ENCODE assay signal across 23 cellular contexts in genomic region chr20:51484141-51484815, GRCh38. TPM values are rescaled to one million over a fixed set of nuclear protein-coding genes. Genes with fewer than 3 reads are reported as not detected.
DNase-seq lines count a peak whose midpoint lies in the region; ATAC-seq, FAIRE-seq and TF ChIP-seq lines count a peak whose summit lies in the region.
"Had no signal": no experiment of that assay in that cellular context is flagged by ENCODE, and none has a peak within 500 bp of the region (broad histone marks: within the 10 kb centered on the region; RNA-seq: fewer than 3 reads in every experiment).

No MANE protein-coding gene starts in this region.

- H3K27ac Mint-ChIP-seq in activated CD4-positive, alpha-beta memory T cell treated with anti-CD3 and anti-CD28 coated beads for 36 hours, result peak overlapping the region; percentile 21
- H3K27ac Mint-ChIP-seq in immature natural killer cell, result peak overlapping the region; percentile 73 to 90 (median 84)

- no peak for DNase-seq in HepG2 (ENCODE audit: low spot score)
- DNase-seq in right lobe of liver, result no peak
- no peak for DNase-seq in activated CD4-positive, alpha-beta memory T cell treated with anti-CD3 and anti-CD28 coated beads for 36 hours
- no peak for DNase-seq in immature natural killer cell
- no peak for DNase-seq in urothelium cell line (ENCODE audit: low spot score)
- no peak for DNase-seq in putamen (ENCODE audit: low spot score)
- no peak for DNase-seq in ascending aorta (ENCODE audit: low spot score in 2 of 2)
- DNase-seq in NOMO-1 treated with dmso at 0.1 percent for 144 hours (lab: John Stamatoyannopoulos, UW; ENCODE audit: unreplicated experiment), result no peak
- DNase-seq: activated CD8-positive, alpha-beta memory T cell treated with anti-CD3 and anti-CD28 coated beads, Interleukin-2, amount 50 U/mL, for 4 hours; amniotic stem cell; DMS79; glutamatergic neuron; KG1; mesendoderm; NCI-H1436 treated with DMSO at 0.1 percent for 48 hours; NCI-H446; PC-9; SK-N-SH; stomach had no signal

- H3K36me3 ChIP-seq in HepG2 (replicated peaks in 1 of 2; ENCODE audit: control insufficient read depth in 1 of 2, insufficient read depth in 2 of 2, low read length in 2 of 2) (peaks cover 0 to 2% of the 10 kb centered on the region in 2 experiments; a peak in 1 of 5 replicates), right lobe of liver (no peaks in the 10 kb centered on the region), ascending aorta (no peaks in the 10 kb centered on the region)
- H3K36me3 ChIP-seq: vagina had no signal

- CTCF ChIA-PET in HepG2 (lab: Yijun Ruan, JAX; ENCODE audit: low intra/inter-chr PET ratio, low total read pairs), result no interaction called here
- CTCF ChIA-PET in activated CD4-positive, alpha-beta memory T cell treated with anti-CD3 and anti-CD28 coated beads for 36 hours (lab: Charles Lee), result interaction anchor here (0.8 to 0.9 kb wide), 2 partner anchors 10 to 11 kb away, joined by 3 read pairs; no protein-coding TSS in a partner anchor

- TF ChIP-seq RAD21 in HepG2 (CRISPR knock-in tag; IDR thresholded peaks at IDR 0.05), result no peak

- intact Hi-C loops in HepG2 (cut with micrococcal nuclease; ENCODE audit: unreplicated experiment), result no loop called here
- intact Hi-C loops in right lobe of liver (cut with DNase I), result no loop called here
- intact Hi-C loops in activated CD4-positive, alpha-beta memory T cell treated with anti-CD3 and anti-CD28 coated beads for 36 hours (cut with micrococcal nuclease), result no loop called here
- intact Hi-C loops in ascending aorta (cut with DNase I), result no loop called here

- H3K9ac ChIP-seq in HepG2 (ENCODE audit: insufficient read depth, low read depth, low read length), result no peak overlapping the region
- H3K9ac ChIP-seq: SK-N-SH had no signal

- no peaks in the 10 kb centered on the region for H3K79me2 ChIP-seq in HepG2 (ENCODE audit: insufficient read depth, low read length)

- no peaks in the 10 kb centered on the region for H3K9me3 Mint-ChIP-seq in activated CD4-positive, alpha-beta memory T cell treated with anti-CD3 and anti-CD28 coated beads for 36 hours
- no peaks in the 10 kb centered on the region for H3K9me3 Mint-ChIP-seq in immature natural killer cell

- POLR2A ChIA-PET in HepG2 (lab: Yijun Ruan, JAX), result no interaction called here
- POLR2A ChIA-PET in activated CD4-positive, alpha-beta memory T cell treated with anti-CD3 and anti-CD28 coated beads for 36 hours (lab: Charles Lee), result interaction anchor here (1.0 kb wide), 1 partner anchor 13 kb away, joined by 3 read pairs; no protein-coding TSS in a partner anchor

- no TSS peak for BruUV-seq in HepG2 (replicated peaks; lab: Mats Ljungman, UMichigan)

- no peak for TF ChIP-seq CTCF in HepG2 (CRISPR knock-in tag; IDR thresholded peaks at IDR 0.05)
- TF ChIP-seq CTCF in right lobe of liver (IDR thresholded peaks at IDR 0.05), result no peak
- no peak for TF ChIP-seq CTCF in ascending aorta (IDR thresholded peaks at IDR 0.05)

- in situ Hi-C loops in HepG2 (cut with HindIII; ENCODE audit: extremely low pct_ligation_motif_present, low pct_unique_long_range_greater_than_20kb), result no loop called here

- H3K27ac ChIP-seq in HepG2 (ENCODE audit: extremely low read length, insufficient read depth, low read length) (no peak overlapping the region), right lobe of liver (no peak overlapping the region), ascending aorta (no peak overlapping the region)
- H3K27ac ChIP-seq: epithelial cell of prostate, PC-9, stomach, vagina had no signal

- H3K4me3 ChIP-seq in HepG2 (replicated peaks in 1 of 3; ENCODE audit: insufficient read depth in 1 of 3, low read depth in 2 of 3, low read length in 3 of 3) (no peak overlapping the region), right lobe of liver (no peak overlapping the region), ascending aorta (no peak overlapping the region)
- H3K4me3 ChIP-seq: PC-9, skin epidermis, stomach, vagina had no signal

- ATAC-seq in HepG2, result no peak; the same call in 2 of the 3 replicates
- ATAC-seq in right lobe of liver, result no peak

- peaks cover 93% of the 10 kb centered on the region for H3K4me1 Mint-ChIP-seq in activated CD4-positive, alpha-beta memory T cell treated with anti-CD3 and anti-CD28 coated beads for 36 hours (ENCODE audit: low read depth)
- H3K4me1 Mint-ChIP-seq in immature natural killer cell, result peaks cover 95 to 100% of the 10 kb centered on the region in 2 donors

- WGBS in HepG2 (ENCODE audit: low lambda C conversion rate), result 93% methylated on average over 16 of the region's 16 CpGs
- WGBS in right lobe of liver (ENCODE audit: insufficient coverage, low coverage, low lambda C conversion rate, missing lambda C conversion rate), result 85% methylated on average over 9 of the region's 16 CpGs

- H3K4me1 ChIP-seq in HepG2 (ENCODE audit: insufficient read depth, low read length) (no peaks in the 10 kb centered on the region), right lobe of liver (no peaks in the 10 kb centered on the region), ascending aorta (no peaks in the 10 kb centered on the region)

- H3K9me3 ChIP-seq in HepG2 (ENCODE audit: low read length), result no peaks in the 10 kb centered on the region
- H3K9me3 ChIP-seq in right lobe of liver, result no peaks in the 10 kb centered on the region
- no peaks in the 10 kb centered on the region for H3K9me3 ChIP-seq in ascending aorta
- H3K9me3 ChIP-seq: SK-N-SH, stomach, vagina had no signal

- peaks cover 38% of the 10 kb centered on the region for H3K36me3 Mint-ChIP-seq in activated CD4-positive, alpha-beta memory T cell treated with anti-CD3 and anti-CD28 coated beads for 36 hours
- peaks cover 25 to 47% (median 26%) of the 10 kb centered on the region in 3 donors for H3K36me3 Mint-ChIP-seq in immature natural killer cell

- no peak overlapping the region for H2AFZ ChIP-seq in HepG2 (ENCODE audit: low read length)
- H2AFZ ChIP-seq: PC-9 had no signal

- no peak overlapping the region for H3K4me2 ChIP-seq in HepG2 (ENCODE audit: low read depth, low read length)
- H3K4me2 ChIP-seq: PC-9, SK-N-SH had no signal

- TF ChIP-seq POLR2A in HepG2 (IDR thresholded peaks at IDR 0.05; ENCODE audit: insufficient read depth in 1 of 2, low read depth in 2 of 2, low read length in 2 of 2) (no peak), right lobe of liver (IDR thresholded peaks at IDR 0.05) (no peak)

- no peaks in the 10 kb centered on the region for H4K20me1 ChIP-seq in HepG2 (ENCODE audit: insufficient read depth, low read length)

- FAIRE-seq in HepG2 (lab: Jason Lieb, UNC) (no peak), urothelium cell line (lab: Jason Lieb, UNC) (peak; percentile 27)
- FAIRE-seq: islet of Langerhans had no signal

- H3K27me3 Mint-ChIP-seq in activated CD4-positive, alpha-beta memory T cell treated with anti-CD3 and anti-CD28 coated beads for 36 hours, result no peaks in the 10 kb centered on the region
- H3K27me3 Mint-ChIP-seq in immature natural killer cell (ENCODE audit: low read depth in 3 of 3), result peaks cover 0 to 5% (median 1%) of the 10 kb centered on the region in 3 donors

- TF ChIP-seq EP300 in HepG2 (IDR thresholded peaks at IDR 0.05; ENCODE audit: low read depth in 2 of 2, low read length in 2 of 2) (no peak), HepG2 (CRISPR knock-in tag; IDR thresholded peaks at IDR 0.05; ENCODE audit: borderline replicate concordance) (no peak)

- H3K27me3 ChIP-seq in HepG2 (ENCODE audit: control insufficient read depth in 1 of 2, insufficient read depth in 2 of 2, low read length in 2 of 2) (no peaks in the 10 kb centered on the region), right lobe of liver (no peaks in the 10 kb centered on the region), ascending aorta (no peaks in the 10 kb centered on the region)
- H3K27me3 ChIP-seq: stomach, vagina had no signal

- no peak overlapping the region for H3K4me3 Mint-ChIP-seq in activated CD4-positive, alpha-beta memory T cell treated with anti-CD3 and anti-CD28 coated beads for 36 hours
- peak overlapping the region in 1 of 5 donors; percentile 41 for H3K4me3 Mint-ChIP-seq in immature natural killer cell

TF ChIP-seq in HepG2, 621 proteins besides CTCF, POLR2A, EP300 and RAD21 (continues in another document):
- no peak for TF ChIP-seq ZNF543 (CRISPR knock-in tag; IDR thresholded peaks at IDR 0.05)
- peak; percentile 22 for TF ChIP-seq ZNF883 (CRISPR knock-in tag; IDR thresholded peaks at IDR 0.05; ENCODE audit: not compliant biosample characterization)
- peak; percentile 45; the same call in 1 of the 2 replicates for TF ChIP-seq ATF7 (IDR thresholded peaks at IDR 0.05)
- TF ChIP-seq ATF7 (CRISPR knock-in tag; IDR thresholded peaks at IDR 0.05), result no peak
- TF ChIP-seq NFKB2 (CRISPR knock-in tag; IDR thresholded peaks at IDR 0.05; ENCODE audit: borderline replicate concordance), result peak; percentile 37; the same call in 1 of the 2 replicates
- no peak for TF ChIP-seq NFIC (IDR thresholded peaks at IDR 0.05; ENCODE audit: low read length)
- TF ChIP-seq ZNF615 (CRISPR knock-in tag; IDR thresholded peaks at IDR 0.05; ENCODE audit: borderline replicate concordance), result no peak

RNA-seq across cellular contexts. Expression of gene NFATC2, which starts 58.2 kb away (rescaled TPM):
- 3.3 and 8.0 TPM in 2 replicates for total RNA-seq in HepG2 (2016; rRNA removed; fragmentation: Illumina TruSeq; extraction: Trizol)
- 4.1 and 4.9 TPM in 2 replicates for total RNA-seq in HepG2 (2016; cell fraction: cytosol; rRNA removed; fragmentation: Illumina TruSeq; extraction: Trizol; ENCODE audit: low read depth)
- total RNA-seq in HepG2 (2016; cell fraction: insoluble cytoplasmic fraction; rRNA removed; fragmentation: Illumina TruSeq; extraction: Trizol), result 2.6 and 7.7 TPM in 2 replicates
- 4.2 TPM in 2 replicates for total RNA-seq in HepG2 (2016; cell fraction: membrane; rRNA removed; fragmentation: Illumina TruSeq; extraction: Trizol)
- total RNA-seq in HepG2 (2016; cell fraction: nucleus; rRNA removed; fragmentation: Illumina TruSeq; extraction: Trizol), result 8.5 and 9.9 TPM in 2 replicates
- 1.9 TPM in 2 replicates for polyA plus RNA-seq in HepG2 (2011; rRNA removed)
- polyA plus RNA-seq in HepG2 (2011; cell fraction: cytosol; rRNA removed), result 0.85 and 1.7 TPM in 2 replicates
- 6.8 and 7.7 TPM in 2 replicates for polyA plus RNA-seq in HepG2 (2011; cell fraction: nucleus; rRNA removed)
- polyA plus RNA-seq in HepG2 (2012), result 5.7 and 6.1 TPM in 2 replicates
- 0.31 and 0.43 TPM in 2 replicates for polyA plus RNA-seq in HepG2 (2016; cell fraction: cytosol; fragmentation: Illumina TruSeq; extraction: Trizol; ENCODE audit: low read depth)
- polyA plus RNA-seq in HepG2 (2016; cell fraction: insoluble cytoplasmic fraction; fragmentation: Illumina TruSeq; extraction: Trizol; ENCODE audit: low read depth), result 7.2 and 8.9 TPM in 2 replicates
- 1.2 and 1.4 TPM in 2 replicates for polyA plus RNA-seq in HepG2 (2016; cell fraction: membrane; fragmentation: Illumina TruSeq; extraction: Trizol; ENCODE audit: low read depth)
- polyA plus RNA-seq in HepG2 (2016; cell fraction: nucleus; fragmentation: Illumina TruSeq; extraction: Trizol; ENCODE audit: insufficient read depth, low read depth), result 11.5 and 12.3 TPM in 2 replicates
- polyA minus RNA-seq in HepG2 (2011; rRNA and poly(A)+ RNA removed; ENCODE audit: low replicate concordance), result 3.3 TPM in 1 of 2 replicates, not detected in the other
- polyA minus RNA-seq in HepG2 (2011; cell fraction: cytosol; rRNA and poly(A)+ RNA removed), result 4.3 and 5.8 TPM in 2 replicates
- polyA minus RNA-seq in HepG2 (2011; cell fraction: nucleus; rRNA and poly(A)+ RNA removed), result 7.7 and 8.2 TPM in 2 replicates
- total RNA-seq in right lobe of liver, result 1 to 10 TPM; 3.9 to 7.1 (median 4.7) TPM
- total RNA-seq in activated CD4-positive, alpha-beta memory T cell treated with anti-CD3 and anti-CD28 coated beads for 36 hours, result 10 to 100 TPM; 35.8 to 36.5 TPM
- 100 to 1,000 TPM in 1 of 3 donors, 10 to 100 TPM in 2; 14.5 to 101 (median 21.3) TPM for polyA plus RNA-seq in immature natural killer cell
- 7.9 TPM for total RNA-seq in ascending aorta
